8 cellular contexts compared by ENCODE assay signal in genomic region chr12:11651785-11652184, GRCh38. TPM values are rescaled to one million over a fixed set of nuclear protein-coding genes. Genes with fewer than 3 reads are reported as not detected.
DNase-seq lines count a peak whose midpoint lies in the region; ATAC-seq lines count a peak whose summit lies in the region.

No MANE protein-coding gene starts in this region.

- DNase-seq in Ammon's horn (ENCODE audit: low spot score): peak; percentile 40
- no peak for DNase-seq in left colon
- DNase-seq in SKM-1 (lab: John Stamatoyannopoulos, UW; ENCODE audit: unreplicated experiment): no peak

- H3K36me3 ChIP-seq in HUES48 (ENCODE audit: control insufficient read depth, insufficient read depth, low read length): no peaks in the 10 kb centered on the region
- no peaks in the 10 kb centered on the region for H3K36me3 ChIP-seq in thymus (ENCODE audit: control insufficient read depth, insufficient read depth)

- peak overlapping the region; percentile 94; the same call in 1 of the 2 replicates for H3K4me3 ChIP-seq in HUES48 (ENCODE audit: low read depth, low read length)
- H3K4me3 ChIP-seq in thymus (ENCODE audit: low read length): peak overlapping the region; percentile 99

- H3K4me1 ChIP-seq in HUES48 (ENCODE audit: control insufficient read depth, insufficient read depth, low read length) (peaks cover 36% of the 10 kb centered on the region), thymus (ENCODE audit: control insufficient read depth, insufficient read depth, low read length) (peaks cover 38% of the 10 kb centered on the region)

- no peaks in the 10 kb centered on the region for H3K9me3 ChIP-seq in HUES48 (ENCODE audit: control insufficient read depth, insufficient read depth, low read length)
- no peaks in the 10 kb centered on the region for H3K9me3 ChIP-seq in thymus (ENCODE audit: control insufficient read depth)

- ATAC-seq in left colon (peak; percentile 16), GM18502 (IDR thresholded peaks at IDR 0.05; ENCODE audit: poor library complexity, unreplicated experiment) (no peak), HG02678 (IDR thresholded peaks at IDR 0.05; ENCODE audit: unreplicated experiment) (no peak)

- H3K9ac ChIP-seq in HUES48 (ENCODE audit: low read depth, low read length): no peak overlapping the region

- H3K27me3 ChIP-seq in HUES48 (ENCODE audit: control insufficient read depth, insufficient read depth, low read length) (no peaks in the 10 kb centered on the region), thymus (ENCODE audit: control insufficient read depth, insufficient read depth) (no peaks in the 10 kb centered on the region)

- intact Hi-C loops in left colon (cut with DNase I, micrococcal nuclease): loop anchor here in 1 of 2 donors (10.0 kb wide), 1 partner anchor 63 kb away; no protein-coding TSS in a partner anchor

- H3K27ac ChIP-seq in HUES48 (ENCODE audit: low read depth, low read length): no peak overlapping the region
- peak overlapping the region; percentile 55 for H3K27ac ChIP-seq in angular gyrus (ENCODE audit: low read depth, low read length)
- H3K27ac ChIP-seq in thymus (ENCODE audit: low read depth): peak overlapping the region; percentile 71

- 2% methylated on average over 6 of the region's 6 CpGs for WGBS in thymus

RNA-seq across cellular contexts. Expression of gene ETV6, which starts 2.3 kb away (rescaled TPM):
- 10 to 100 TPM; 54.6 to 64.3 TPM for total RNA-seq in left colon
- polyA plus RNA-seq in thymus: 15.0 TPM
